In genomic region chr7:159027803-159028455, GRCh38 we compare ENCODE assay signal across 10 cellular contexts.
DNase-seq lines count a peak whose midpoint lies in the region; ATAC-seq and TF ChIP-seq lines count a peak whose summit lies in the region.
"Had no signal": no experiment of that assay in that cellular context is flagged by ENCODE, and none has a peak within 500 bp of the region (broad histone marks: within the 10 kb centered on the region; RNA-seq: fewer than 3 reads in every experiment).

No MANE protein-coding gene starts in this region.

- DNase-seq in activated naive CD8-positive, alpha-beta T cell treated with anti-CD3 and anti-CD28 coated beads, Interleukin-2, amount 10 ng/mL, durations not matched to agents 7 days and 5 days: peak; percentile 15
- DNase-seq in activated naive CD8-positive, alpha-beta T cell treated with anti-CD3 and anti-CD28 coated beads for 36 hours: no peak
- peak; percentile 53 for DNase-seq in RWPE1 (ENCODE audit: low spot score)
- DNase-seq in left colon: peak; percentile 53 to 63
- DNase-seq in ureter (ENCODE audit: low spot score): peak; percentile 71
- DNase-seq in NOMO-1 (lab: John Stamatoyannopoulos, UW; ENCODE audit: unreplicated experiment in 2 of 2): no peak
- DNase-seq: MM.1S had no signal

- intact Hi-C loops in left colon (cut with DNase I, micrococcal nuclease): no loop called here

- peaks cover 23% of the 10 kb centered on the region for H3K27me3 Mint-ChIP-seq in activated naive CD8-positive, alpha-beta T cell treated with anti-CD3 and anti-CD28 coated beads, Interleukin-2, amount 10 ng/mL, durations not matched to agents 7 days and 5 days
- peaks cover 69% of the 10 kb centered on the region for H3K27me3 Mint-ChIP-seq in activated naive CD8-positive, alpha-beta T cell treated with anti-CD3 and anti-CD28 coated beads for 36 hours

- ATAC-seq in activated naive CD8-positive, alpha-beta T cell treated with anti-CD3 and anti-CD28 coated beads, Interleukin-2, amount 10 ng/mL, durations not matched to agents 7 days and 5 days (ENCODE audit: low read depth): no peak
- ATAC-seq in left colon (peak; percentile 89), GM19455 (IDR thresholded peaks at IDR 0.05; ENCODE audit: unreplicated experiment) (no peak), GM18502 (IDR thresholded peaks at IDR 0.05; ENCODE audit: poor library complexity, unreplicated experiment) (no peak)
- ATAC-seq: CD8-positive, alpha-beta T cell had no signal

- H3K4me1 Mint-ChIP-seq in activated naive CD8-positive, alpha-beta T cell treated with anti-CD3 and anti-CD28 coated beads, Interleukin-2, amount 10 ng/mL, durations not matched to agents 7 days and 5 days: no peaks in the 10 kb centered on the region
- peaks cover 13% of the 10 kb centered on the region for H3K4me1 Mint-ChIP-seq in activated naive CD8-positive, alpha-beta T cell treated with anti-CD3 and anti-CD28 coated beads for 36 hours

- H3K9me3 Mint-ChIP-seq in activated naive CD8-positive, alpha-beta T cell treated with anti-CD3 and anti-CD28 coated beads, Interleukin-2, amount 10 ng/mL, durations not matched to agents 7 days and 5 days: no peaks in the 10 kb centered on the region
- no peaks in the 10 kb centered on the region for H3K9me3 Mint-ChIP-seq in activated naive CD8-positive, alpha-beta T cell treated with anti-CD3 and anti-CD28 coated beads for 36 hours
- H3K9me3 Mint-ChIP-seq: CD8-positive, alpha-beta T cell had no signal

- no peak overlapping the region for H3K27ac Mint-ChIP-seq in activated naive CD8-positive, alpha-beta T cell treated with anti-CD3 and anti-CD28 coated beads, Interleukin-2, amount 10 ng/mL, durations not matched to agents 7 days and 5 days
- H3K27ac Mint-ChIP-seq in activated naive CD8-positive, alpha-beta T cell treated with anti-CD3 and anti-CD28 coated beads for 36 hours: no peak overlapping the region
- H3K27ac Mint-ChIP-seq: CD8-positive, alpha-beta T cell had no signal

- H3K36me3 Mint-ChIP-seq in activated naive CD8-positive, alpha-beta T cell treated with anti-CD3 and anti-CD28 coated beads, Interleukin-2, amount 10 ng/mL, durations not matched to agents 7 days and 5 days: no peaks in the 10 kb centered on the region
- no peaks in the 10 kb centered on the region for H3K36me3 Mint-ChIP-seq in activated naive CD8-positive, alpha-beta T cell treated with anti-CD3 and anti-CD28 coated beads for 36 hours
- H3K36me3 Mint-ChIP-seq: CD8-positive, alpha-beta T cell had no signal

- TF ChIP-seq CTCF in RWPE1 (conservative IDR thresholded peaks at IDR 0.05; ENCODE audit: low read depth): no peak

- no peak overlapping the region for H3K4me3 Mint-ChIP-seq in activated naive CD8-positive, alpha-beta T cell treated with anti-CD3 and anti-CD28 coated beads, Interleukin-2, amount 10 ng/mL, durations not matched to agents 7 days and 5 days
- no peak overlapping the region for H3K4me3 Mint-ChIP-seq in activated naive CD8-positive, alpha-beta T cell treated with anti-CD3 and anti-CD28 coated beads for 36 hours
- H3K4me3 Mint-ChIP-seq: CD8-positive, alpha-beta T cell had no signal

- CTCF ChIA-PET in RWPE1 (lab: Yijun Ruan, JAX): no interaction called here

- POLR2A ChIA-PET in activated naive CD8-positive, alpha-beta T cell treated with anti-CD3 and anti-CD28 coated beads, Interleukin-2, amount 10 ng/mL, durations not matched to agents 7 days and 5 days (lab: Charles Lee): no interaction called here
- POLR2A ChIA-PET in RWPE1 (lab: Yijun Ruan, JAX; ENCODE audit: low non-redundant PET): no interaction called here

- H3K27ac ChIP-seq in RWPE1: peak overlapping the region; percentile 55

Comparison
In these comparisons a context has a peak if more than half of its experiments do, and no peak if none do; other contexts are left out.
1. DNase-seq: peak in activated naive CD8-positive, alpha-beta T cell treated with anti-CD3 and anti-CD28 coated beads, Interleukin-2, amount 10 ng/mL, durations not matched to agents 7 days and 5 days (single experiment), RWPE1 (single experiment), left colon (2 of 2) and ureter (single experiment); none in activated naive CD8-positive, alpha-beta T cell treated with anti-CD3 and anti-CD28 coated beads for 36 hours (single experiment) and NOMO-1 (0 of 2).